2 cellular contexts compared by ENCODE assay signal in genomic region chr20:44640522-44640921, GRCh38.
TF ChIP-seq lines count a peak whose summit lies in the region.

No MANE protein-coding gene starts in this region.

TF ChIP-seq in HepG2, 621 proteins besides CTCF, POLR2A, EP300 and RAD21:
- TF ChIP-seq EHMT2 (IDR thresholded peaks at IDR 0.05; ENCODE audit: borderline replicate concordance, low read depth, low read length): no peak
- no peak for TF ChIP-seq ELK4 (CRISPR knock-in tag; IDR thresholded peaks at IDR 0.05; ENCODE audit: borderline replicate concordance)
- peak; percentile 46; the same call in 1 of the 2 replicates for TF ChIP-seq ZMYM3 (CRISPR knock-in tag; IDR thresholded peaks at IDR 0.05)
- no peak for TF ChIP-seq ZNF770 (CRISPR knock-in tag; IDR thresholded peaks at IDR 0.05)
- 0 out of 2 replicates have a peak, but pooled peaks have one; percentile 64 for TF ChIP-seq ZNF280D (CRISPR knock-in tag; IDR thresholded peaks at IDR 0.05)
- no peak for TF ChIP-seq HOXA7 (CRISPR knock-in tag; IDR thresholded peaks at IDR 0.05)
- no peak for TF ChIP-seq RNF2 (conservative IDR thresholded peaks at IDR 0.05; ENCODE audit: low read depth)
- TF ChIP-seq SRF (IDR thresholded peaks at IDR 0.05; ENCODE audit: low read depth, low read length): peak; percentile 78
- no peak for TF ChIP-seq YY1 (IDR thresholded peaks at IDR 0.05; ENCODE audit: insufficient read depth, insufficient replicate concordance, low read depth, low read length)
TF ChIP-seq in HepG2: peak in this region for 3.

TF ChIP-seq in H1, 55 proteins besides CTCF, POLR2A, EP300 and RAD21:
- TF ChIP-seq CHD7 (IDR thresholded peaks at IDR 0.05; ENCODE audit: insufficient replicate concordance, low read length): no peak
- TF ChIP-seq KDM1A (IDR thresholded peaks at IDR 0.05; ENCODE audit: borderline replicate concordance, low read length): 0 out of 2 replicates have a peak, but pooled peaks have one; percentile 20
TF ChIP-seq in H1: peak in this region for 1.
